In genomic region chr15:34514251-34514760, GRCh38 we compare ENCODE assay signal across 8 cellular contexts.
DNase-seq lines count a peak whose midpoint lies in the region; ATAC-seq and TF ChIP-seq lines count a peak whose summit lies in the region.

No MANE protein-coding gene starts in this region.

- no peaks in the 10 kb centered on the region for H3K36me3 Mint-ChIP-seq in H9 (ENCODE audit: insufficient read depth in 1 of 3, low read depth in 3 of 3)

- no peak overlapping the region for H3K9ac ChIP-seq in H9 (ENCODE audit: extremely low read depth, insufficient read length, low read length)
- H3K9ac ChIP-seq in mesendoderm (ENCODE audit: low read length), result peak overlapping the region; percentile 61

- no peak overlapping the region for H3K23ac ChIP-seq in H9 (ENCODE audit: insufficient read length, low read depth, low read length)
- H3K23ac ChIP-seq in mesendoderm (ENCODE audit: low read length), result no peak overlapping the region

- no peak for TF ChIP-seq CTCF in GM06990 (IDR thresholded peaks at IDR 0.05; ENCODE audit: insufficient read depth, low read length, poor library complexity, severe bottlenecking)
- no peak for TF ChIP-seq CTCF in H9 (conservative IDR thresholded peaks at IDR 0.05)
- no peak for TF ChIP-seq CTCF in tibial nerve (IDR thresholded peaks at IDR 0.05)

- H2BK120ac ChIP-seq in H9 (ENCODE audit: low read depth, low read length, poor library complexity, severe bottlenecking) (no peak overlapping the region), mesendoderm (ENCODE audit: low read depth, low read length) (no peak overlapping the region)

- H3K14ac ChIP-seq in H9 (ENCODE audit: insufficient read depth, low read length), result no peak overlapping the region; the same call in 1 of the 2 replicates

- TF ChIP-seq EP300 in tibial nerve (IDR thresholded peaks at IDR 0.05), result peak in 1 of 2 donors; percentile 6

- H4K5ac ChIP-seq in H9 (ENCODE audit: insufficient read length, low read depth, low read length), result no peak overlapping the region
- no peak overlapping the region for H4K5ac ChIP-seq in mesendoderm (ENCODE audit: low read length)

- no peak overlapping the region for H4K91ac ChIP-seq in H9 (ENCODE audit: insufficient read length, low read depth, low read length)

- H3K27ac Mint-ChIP-seq in H9, result no peak overlapping the region

- H3K56ac ChIP-seq in H9 (ENCODE audit: insufficient read length, low read depth, low read length) (no peak overlapping the region), mesendoderm (ENCODE audit: low read length) (peak overlapping the region; percentile 73)

- no peak overlapping the region for H2AK5ac ChIP-seq in H9 (ENCODE audit: insufficient read length, low read length)
- H2AK5ac ChIP-seq in mesendoderm (ENCODE audit: low read length), result no peak overlapping the region

- no peak overlapping the region for H2AFZ ChIP-seq in H9 (ENCODE audit: low read length)

- no peak overlapping the region for H3K4ac ChIP-seq in H9 (ENCODE audit: low read depth, low read length)
- no peak overlapping the region for H3K4ac ChIP-seq in mesendoderm (ENCODE audit: low read depth, low read length)

- H3K4me1 ChIP-seq in H9 (ENCODE audit: insufficient read depth, low read length), result no peaks in the 10 kb centered on the region
- H3K4me1 ChIP-seq in effector memory CD4-positive, alpha-beta T cell (ENCODE audit: control insufficient read depth, insufficient read depth, low read length, poor library complexity, severe bottlenecking), result peaks cover 5% of the 10 kb centered on the region
- no peaks in the 10 kb centered on the region for H3K4me1 ChIP-seq in mesendoderm (ENCODE audit: control insufficient read depth, low read depth, low read length)
- H3K4me1 ChIP-seq in tibial nerve, result peaks cover 0 to 18% (median 0%) of the 10 kb centered on the region in 4 donors

- no peak overlapping the region for H3T11ph ChIP-seq in H9 (ENCODE audit: low read length)

- H2BK15ac ChIP-seq in H9 (ENCODE audit: low read depth, low read length) (no peak overlapping the region; the same call in 1 of the 2 replicates), mesendoderm (replicated peaks; ENCODE audit: low read depth) (no peak overlapping the region)

- H3K4me1 Mint-ChIP-seq in H9, result peaks cover 9 to 15% of the 10 kb centered on the region in 2 experiments

- no peak overlapping the region for H2BK12ac ChIP-seq in H9 (ENCODE audit: insufficient read length, low read depth, low read length)

- H2BK5ac ChIP-seq in H9 (ENCODE audit: insufficient read length, low read length) (no peak overlapping the region), mesendoderm (ENCODE audit: low read length) (no peak overlapping the region)

- peak overlapping the region; percentile 70 for H3K4me3 ChIP-seq in GM06990 (replicated peaks; ENCODE audit: low read depth, low read length)
- H3K4me3 ChIP-seq in effector memory CD4-positive, alpha-beta T cell (ENCODE audit: insufficient read depth, low read depth, low read length, poor library complexity, severe bottlenecking), result peak overlapping the region; percentile 65
- H3K4me3 ChIP-seq in mesendoderm (ENCODE audit: low read length), result peak overlapping the region; percentile 45
- peak overlapping the region; percentile 37 to 68 (median 51) for H3K4me3 ChIP-seq in tibial nerve

- H3K9me3 ChIP-seq in H9 (ENCODE audit: control insufficient read depth, low read depth, low read length), result no peaks in the 10 kb centered on the region
- H3K9me3 ChIP-seq in effector memory CD4-positive, alpha-beta T cell (ENCODE audit: control insufficient read depth, low read length), result no peaks in the 10 kb centered on the region
- no peaks in the 10 kb centered on the region for H3K9me3 ChIP-seq in tibial nerve

- peak overlapping the region; percentile 62 to 85 for H3K4me3 Mint-ChIP-seq in H9

- peaks cover 5% of the 10 kb centered on the region for H3K23me2 ChIP-seq in H9 (ENCODE audit: insufficient read length, low read depth, low read length, poor library complexity, severe bottlenecking)

- no peaks in the 10 kb centered on the region for H4K20me1 ChIP-seq in H9 (ENCODE audit: control insufficient read depth, insufficient read depth, insufficient read length)

- H2BK20ac ChIP-seq in H9 (ENCODE audit: low read depth, low read length, poor library complexity, severe bottlenecking), result no peak overlapping the region

- H3K36me3 ChIP-seq in GM06990 (ENCODE audit: control insufficient read depth, insufficient read depth, low read length) (no peaks in the 10 kb centered on the region), mesendoderm (ENCODE audit: control insufficient read depth, insufficient read depth, low read length) (no peaks in the 10 kb centered on the region), tibial nerve (no peaks in the 10 kb centered on the region)
- no peaks in the 10 kb centered on the region for H3K36me3 ChIP-seq in effector memory CD4-positive, alpha-beta T cell (ENCODE audit: control insufficient read depth, insufficient read depth, low read length)

- H3K27ac ChIP-seq in H9 (ENCODE audit: insufficient read length, low read depth, low read length) (no peak overlapping the region), mesendoderm (ENCODE audit: low read depth, low read length) (no peak overlapping the region), tibial nerve (peak overlapping the region; percentile 2 to 74 (median 70))
- H3K27ac ChIP-seq in effector memory CD4-positive, alpha-beta T cell (ENCODE audit: insufficient read depth, low read length, poor library complexity, severe bottlenecking), result no peak overlapping the region

- no peak overlapping the region for H4K8ac ChIP-seq in H9 (replicated peaks; ENCODE audit: insufficient read length, low read depth, low read length)
- H4K8ac ChIP-seq in mesendoderm (ENCODE audit: low read depth, low read length), result peak overlapping the region; percentile 2

- peak; percentile 50 for DNase-seq in GM06990 (ENCODE audit: extremely low read depth, insufficient read length)
- no peak for DNase-seq in H9
- DNase-seq in SK-N-DZ (ENCODE audit: low spot score), result peak; percentile 38
- DNase-seq in effector memory CD4-positive, alpha-beta T cell, result no peak
- DNase-seq in mesendoderm, result peak; percentile 35
- DNase-seq in tibial nerve (ENCODE audit: low spot score in 2 of 2), result no peak
- DNase-seq in NCI-H2227 treated with DMSO at 0.1 percent for 48 hours (lab: John Stamatoyannopoulos, UW), result no peak

- peaks cover 0 to 3% of the 10 kb centered on the region in 2 experiments; a peak in 1 of 5 replicates for H3K9me3 Mint-ChIP-seq in H9

- no peaks in the 10 kb centered on the region for H3K79me2 ChIP-seq in H9 (ENCODE audit: insufficient read depth, low read length)
- H3K79me2 ChIP-seq in mesendoderm (ENCODE audit: control insufficient read depth, insufficient read depth, low read length), result no peaks in the 10 kb centered on the region

- no peak for ATAC-seq in HG03097 (IDR thresholded peaks at IDR 0.05; ENCODE audit: low FRiP score, unreplicated experiment)

- peak overlapping the region; percentile 32 for H3K4me2 ChIP-seq in H9 (ENCODE audit: insufficient read depth, insufficient read length, low read length)
- peak overlapping the region; percentile 80 for H3K4me2 ChIP-seq in mesendoderm (ENCODE audit: low read length)

- TF ChIP-seq POLR2A in tibial nerve (IDR thresholded peaks at IDR 0.05), result no peak

- H3K27me3 ChIP-seq in GM06990 (replicated peaks; ENCODE audit: control insufficient read depth, insufficient read depth, low read length) (no peaks in the 10 kb centered on the region), H9 (ENCODE audit: insufficient read depth, low read length) (peaks cover 14% of the 10 kb centered on the region), mesendoderm (ENCODE audit: insufficient read depth, low read length, poor library complexity) (peaks cover 9% of the 10 kb centered on the region), tibial nerve (no peaks in the 10 kb centered on the region)
- peaks cover 22% of the 10 kb centered on the region for H3K27me3 ChIP-seq in effector memory CD4-positive, alpha-beta T cell (replicated peaks; ENCODE audit: control insufficient read depth, insufficient read depth, low read length, poor library complexity, severe bottlenecking)

- no CpG with 5 or more reads among the region's 42 CpGs for WGBS in H9 (ENCODE audit: extremely low coverage, insufficient read length, low lambda C conversion rate)
- WGBS in mesendoderm (ENCODE audit: extremely low coverage, insufficient coverage, low lambda C conversion rate), result no CpG with 5 or more reads among the region's 42 CpGs
- WGBS in tibial nerve, 2 donors, result 0% methylated on average over 1 of the region's 42 CpGs; no CpG with 5 or more reads in 1 of the 2 donors

- H3K18ac ChIP-seq in H9 (ENCODE audit: insufficient read length, low read depth, low read length), result no peak overlapping the region
- no peak overlapping the region for H3K18ac ChIP-seq in mesendoderm (ENCODE audit: low read length)

- H3K79me1 ChIP-seq in H9 (ENCODE audit: insufficient read depth, low read depth, low read length, poor library complexity, severe bottlenecking) (no peaks in the 10 kb centered on the region), mesendoderm (ENCODE audit: low read length) (no peaks in the 10 kb centered on the region)

- H3K27me3 Mint-ChIP-seq in H9 (ENCODE audit: low read depth), result peaks cover 87% of the 10 kb centered on the region

Comparison
In these comparisons a context has a peak if more than half of its experiments do, and no peak if none do; other contexts are left out.
1. DNase-seq: peak in GM06990 (single experiment), SK-N-DZ (single experiment) and mesendoderm (single experiment); none in H9 (single experiment), effector memory CD4-positive, alpha-beta T cell (0 of 3), tibial nerve (0 of 2) and NCI-H2227 treated with DMSO at 0.1 percent for 48 hours (single experiment).
2. H3K27ac ChIP-seq: peak in tibial nerve (4 of 4); none in H9 (single experiment), effector memory CD4-positive, alpha-beta T cell (single experiment) and mesendoderm (single experiment).
3. Peak in every context shown above with its lines, with median percentiles within 50 percentile points of each other: H3K4me3 ChIP-seq.